22 cellular contexts compared by ENCODE assay signal in genomic region chr13:111328111-111328802, GRCh38. TPM values are rescaled to one million over a fixed set of nuclear protein-coding genes. Genes with fewer than 3 reads are reported as not detected.
DNase-seq lines count a peak whose midpoint lies in the region; ATAC-seq and TF ChIP-seq lines count a peak whose summit lies in the region.
"Had no signal": no experiment of that assay in that cellular context is flagged by ENCODE, and none has a peak within 500 bp of the region (broad histone marks: within the 10 kb centered on the region; RNA-seq: fewer than 3 reads in every experiment).

No MANE protein-coding gene starts in this region.

- H3K36me3 ChIP-seq in lung (ENCODE audit: control insufficient read depth in 2 of 2, insufficient read depth in 2 of 2, low read length in 2 of 2): no peaks in the 10 kb centered on the region
- no peaks in the 10 kb centered on the region for H3K36me3 ChIP-seq in psoas muscle (ENCODE audit: insufficient read depth in 1 of 2, low read depth in 1 of 2)
- H3K36me3 ChIP-seq: BLaER1 had no signal

- 86 to 88% methylated on average over 27 of the region's 27 CpGs for WGBS in lung, 2 donors
- 86 to 90% (median 87%) methylated on average over 27 of the region's 27 CpGs for WGBS in psoas muscle, 3 donors

- H3K4me3 ChIP-seq in lung (no peak overlapping the region), psoas muscle (no peak overlapping the region)
- H3K4me3 ChIP-seq: BLaER1 had no signal

- H3K36me3 Mint-ChIP-seq in activated CD4-positive, alpha-beta memory T cell treated with anti-CD3 and anti-CD28 coated beads, Interleukin-2, amount 10 ng/mL, durations not matched to agents 7 days and 5 days (ENCODE audit: low read depth): no peaks in the 10 kb centered on the region
- peaks cover 6% of the 10 kb centered on the region for H3K36me3 Mint-ChIP-seq in activated CD4-positive, alpha-beta memory T cell treated with anti-CD3 and anti-CD28 coated beads for 36 hours
- H3K36me3 Mint-ChIP-seq in activated CD8-positive, alpha-beta memory T cell treated with anti-CD3 and anti-CD28 coated beads, Interleukin-2, amount 10 ng/mL, durations not matched to agents 7 days and 5 days: no peaks in the 10 kb centered on the region
- H3K36me3 Mint-ChIP-seq in stimulated activated effector memory CD8-positive, alpha-beta T cell treated with anti-CD3 and anti-CD28 coated beads, Interleukin-12 subunit alpha, Interleukin-12 subunit beta, amount 100 ng/mL, for 72 hours: no peaks in the 10 kb centered on the region

- POLR2A ChIA-PET in activated CD4-positive, alpha-beta memory T cell treated with anti-CD3 and anti-CD28 coated beads, Interleukin-2, amount 10 ng/mL, durations not matched to agents 7 days and 5 days (lab: Charles Lee): no interaction called here
- POLR2A ChIA-PET in activated CD4-positive, alpha-beta memory T cell treated with anti-CD3 and anti-CD28 coated beads for 36 hours (lab: Charles Lee): no interaction called here

- peak; percentile 8 for DNase-seq in activated CD4-positive, alpha-beta memory T cell treated with anti-CD3 and anti-CD28 coated beads, Interleukin-2, amount 10 ng/mL, durations not matched to agents 7 days and 5 days
- DNase-seq in activated CD4-positive, alpha-beta memory T cell treated with anti-CD3 and anti-CD28 coated beads for 36 hours: no peak
- DNase-seq in activated CD8-positive, alpha-beta memory T cell treated with anti-CD3 and anti-CD28 coated beads, Interleukin-2, amount 10 ng/mL, durations not matched to agents 7 days and 5 days: peak; percentile 34
- peak; percentile 22 for DNase-seq in lung (ENCODE audit: low spot score)
- peak in 1 of 2 donors; percentile 29 for DNase-seq in stimulated activated effector memory CD8-positive, alpha-beta T cell treated with anti-CD3 and anti-CD28 coated beads, Interleukin-12 subunit alpha, Interleukin-12 subunit beta, amount 100 ng/mL, for 72 hours (ENCODE audit: low spot score in 2 of 2)
- no peak for DNase-seq in inferior parietal cortex (ENCODE audit: extremely low spot score)
- DNase-seq in psoas muscle: no peak
- DNase-seq: CD8-positive, alpha-beta memory T cell; DMS79 treated with DMSO at 0.1 percent for 48 hours; NCI-H1048; NCI-H1436 treated with DMSO at 0.1 percent for 48 hours; NCI-H2081 treated with DMSO at 0.1 percent for 48 hours; NCI-H345; NCI-H526; NK-92 treated with Interleukin-12 subunit alpha and Interleukin-12 subunit beta, amount 100 ng/mL, for 24 hours; SHP77 treated with DMSO at 0.1 percent for 48 hours had no signal

- H3K9me3 Mint-ChIP-seq in activated CD4-positive, alpha-beta memory T cell treated with anti-CD3 and anti-CD28 coated beads, Interleukin-2, amount 10 ng/mL, durations not matched to agents 7 days and 5 days: no peaks in the 10 kb centered on the region
- H3K9me3 Mint-ChIP-seq in activated CD4-positive, alpha-beta memory T cell treated with anti-CD3 and anti-CD28 coated beads for 36 hours: no peaks in the 10 kb centered on the region
- no peaks in the 10 kb centered on the region for H3K9me3 Mint-ChIP-seq in activated CD8-positive, alpha-beta memory T cell treated with anti-CD3 and anti-CD28 coated beads, Interleukin-2, amount 10 ng/mL, durations not matched to agents 7 days and 5 days (ENCODE audit: low read depth)
- H3K9me3 Mint-ChIP-seq in stimulated activated effector memory CD8-positive, alpha-beta T cell treated with anti-CD3 and anti-CD28 coated beads, Interleukin-12 subunit alpha, Interleukin-12 subunit beta, amount 100 ng/mL, for 72 hours: no peaks in the 10 kb centered on the region

- H3K27ac Mint-ChIP-seq in activated CD4-positive, alpha-beta memory T cell treated with anti-CD3 and anti-CD28 coated beads, Interleukin-2, amount 10 ng/mL, durations not matched to agents 7 days and 5 days: no peak overlapping the region
- H3K27ac Mint-ChIP-seq in activated CD4-positive, alpha-beta memory T cell treated with anti-CD3 and anti-CD28 coated beads for 36 hours: no peak overlapping the region
- no peak overlapping the region for H3K27ac Mint-ChIP-seq in activated CD8-positive, alpha-beta memory T cell treated with anti-CD3 and anti-CD28 coated beads, Interleukin-2, amount 10 ng/mL, durations not matched to agents 7 days and 5 days
- peak overlapping the region; percentile 38 for H3K27ac Mint-ChIP-seq in stimulated activated effector memory CD8-positive, alpha-beta T cell treated with anti-CD3 and anti-CD28 coated beads, Interleukin-12 subunit alpha, Interleukin-12 subunit beta, amount 100 ng/mL, for 72 hours

- H3K27me3 ChIP-seq in lung (ENCODE audit: control insufficient read depth, insufficient read depth) (no peaks in the 10 kb centered on the region), psoas muscle (ENCODE audit: insufficient read depth in 3 of 3, low read length in 2 of 3) (no peaks in the 10 kb centered on the region)
- H3K27me3 ChIP-seq: BLaER1 had no signal

- no peak overlapping the region for H3K4me3 Mint-ChIP-seq in activated CD4-positive, alpha-beta memory T cell treated with anti-CD3 and anti-CD28 coated beads, Interleukin-2, amount 10 ng/mL, durations not matched to agents 7 days and 5 days
- no peak overlapping the region for H3K4me3 Mint-ChIP-seq in activated CD4-positive, alpha-beta memory T cell treated with anti-CD3 and anti-CD28 coated beads for 36 hours
- H3K4me3 Mint-ChIP-seq in activated CD8-positive, alpha-beta memory T cell treated with anti-CD3 and anti-CD28 coated beads, Interleukin-2, amount 10 ng/mL, durations not matched to agents 7 days and 5 days: no peak overlapping the region
- H3K4me3 Mint-ChIP-seq in stimulated activated effector memory CD8-positive, alpha-beta T cell treated with anti-CD3 and anti-CD28 coated beads, Interleukin-12 subunit alpha, Interleukin-12 subunit beta, amount 100 ng/mL, for 72 hours: no peak overlapping the region
- H3K4me3 Mint-ChIP-seq: CD8-positive, alpha-beta memory T cell had no signal

- no peak for ATAC-seq in activated CD8-positive, alpha-beta memory T cell treated with anti-CD3 and anti-CD28 coated beads, Interleukin-2, amount 10 ng/mL, durations not matched to agents 7 days and 5 days
- no peak for ATAC-seq in lung (ENCODE audit: insufficient read depth, low FRiP score)
- ATAC-seq in stimulated activated effector memory CD8-positive, alpha-beta T cell treated with anti-CD3 and anti-CD28 coated beads, Interleukin-12 subunit alpha, Interleukin-12 subunit beta, amount 100 ng/mL, for 72 hours: no peak
- no peak for ATAC-seq in SK-N-SH treated with all-trans-retinoic acid at 6 μM for 48 hours
- ATAC-seq in psoas muscle: no peak

- intact Hi-C loops in activated CD4-positive, alpha-beta memory T cell treated with anti-CD3 and anti-CD28 coated beads for 36 hours (cut with micrococcal nuclease): no loop called here
- intact Hi-C loops in psoas muscle (cut with DNase I): no loop called here

- H3K9me3 ChIP-seq in lung (ENCODE audit: control insufficient read depth in 2 of 2, insufficient read depth in 1 of 2, low read length in 1 of 2) (peaks cover 0 to 2% of the 10 kb centered on the region in 2 donors), psoas muscle (no peaks in the 10 kb centered on the region)
- H3K9me3 ChIP-seq: BLaER1 had no signal

- no peak overlapping the region for H3K27ac ChIP-seq in lung (ENCODE audit: low read depth in 1 of 2, low read length in 1 of 2)
- H3K27ac ChIP-seq in psoas muscle: no peak overlapping the region
- H3K27ac ChIP-seq: BLaER1, KMS-11 had no signal

- no peaks in the 10 kb centered on the region for H3K27me3 Mint-ChIP-seq in activated CD4-positive, alpha-beta memory T cell treated with anti-CD3 and anti-CD28 coated beads, Interleukin-2, amount 10 ng/mL, durations not matched to agents 7 days and 5 days
- no peaks in the 10 kb centered on the region for H3K27me3 Mint-ChIP-seq in activated CD4-positive, alpha-beta memory T cell treated with anti-CD3 and anti-CD28 coated beads for 36 hours
- peaks cover 5% of the 10 kb centered on the region for H3K27me3 Mint-ChIP-seq in activated CD8-positive, alpha-beta memory T cell treated with anti-CD3 and anti-CD28 coated beads, Interleukin-2, amount 10 ng/mL, durations not matched to agents 7 days and 5 days
- H3K27me3 Mint-ChIP-seq: CD8-positive, alpha-beta memory T cell had no signal

- H3K4me1 Mint-ChIP-seq in activated CD4-positive, alpha-beta memory T cell treated with anti-CD3 and anti-CD28 coated beads, Interleukin-2, amount 10 ng/mL, durations not matched to agents 7 days and 5 days: peaks cover 9% of the 10 kb centered on the region
- peaks cover 6% of the 10 kb centered on the region for H3K4me1 Mint-ChIP-seq in activated CD4-positive, alpha-beta memory T cell treated with anti-CD3 and anti-CD28 coated beads for 36 hours (ENCODE audit: low read depth)
- peaks cover 12% of the 10 kb centered on the region for H3K4me1 Mint-ChIP-seq in activated CD8-positive, alpha-beta memory T cell treated with anti-CD3 and anti-CD28 coated beads, Interleukin-2, amount 10 ng/mL, durations not matched to agents 7 days and 5 days
- H3K4me1 Mint-ChIP-seq in stimulated activated effector memory CD8-positive, alpha-beta T cell treated with anti-CD3 and anti-CD28 coated beads, Interleukin-12 subunit alpha, Interleukin-12 subunit beta, amount 100 ng/mL, for 72 hours: peaks cover 14% of the 10 kb centered on the region

- CTCF ChIA-PET in activated CD4-positive, alpha-beta memory T cell treated with anti-CD3 and anti-CD28 coated beads, Interleukin-2, amount 10 ng/mL, durations not matched to agents 7 days and 5 days (lab: Charles Lee): no interaction called here
- CTCF ChIA-PET in activated CD4-positive, alpha-beta memory T cell treated with anti-CD3 and anti-CD28 coated beads for 36 hours (lab: Charles Lee): no interaction called here
- CTCF ChIA-PET in activated CD8-positive, alpha-beta memory T cell treated with anti-CD3 and anti-CD28 coated beads, Interleukin-2, amount 10 ng/mL, durations not matched to agents 7 days and 5 days (lab: Charles Lee): interaction anchor here (1.3 kb wide), 1 partner anchor 83 kb away, joined by 3 read pairs; no protein-coding TSS in a partner anchor

- H3K4me1 ChIP-seq in lung (ENCODE audit: control insufficient read depth in 2 of 2, insufficient read depth in 2 of 2, low read length in 2 of 2) (no peaks in the 10 kb centered on the region), psoas muscle (no peaks in the 10 kb centered on the region)

- TF ChIP-seq CTCF in lung (IDR thresholded peaks at IDR 0.05; ENCODE audit: control extremely low read depth, extremely low read depth) (no peak), psoas muscle (IDR thresholded peaks at IDR 0.05) (no peak)

RNA-seq across cellular contexts. Expression of gene TEX29, which starts 7.8 kb away (rescaled TPM):
- total RNA-seq in activated CD4-positive, alpha-beta memory T cell treated with anti-CD3 and anti-CD28 coated beads, Interleukin-2, amount 10 ng/mL, durations not matched to agents 7 days and 5 days: under 1 TPM; 0.73 to 0.93 TPM
- total RNA-seq in activated CD4-positive, alpha-beta memory T cell treated with anti-CD3 and anti-CD28 coated beads for 36 hours: under 1 TPM; 0.39 to 0.43 TPM
- under 1 TPM; 0.40 to 0.96 TPM for total RNA-seq in activated CD8-positive, alpha-beta memory T cell treated with anti-CD3 and anti-CD28 coated beads, Interleukin-2, amount 10 ng/mL, durations not matched to agents 7 days and 5 days
- total RNA-seq in lung (under 1 TPM in 1 of 2 donors, not detected in 1; 0.25 TPM), psoas muscle (1 to 10 TPM in 1 of 4 donors, under 1 TPM in 2, not detected in 1; 0.32 to 1.2 (median 0.64) TPM)
- polyA plus RNA-seq in lung (under 1 TPM; 0.19 to 0.79 TPM), psoas muscle (under 1 TPM in 2 of 3 donors, not detected in 1; 0.14 to 0.38 TPM)
- total RNA-seq: CD8-positive, alpha-beta memory T cell; H4; M059J; OCI-LY7 had no signal
- polyA plus RNA-seq: CD8-positive, alpha-beta memory T cell had no signal

Comparison
In these comparisons a context has a peak if more than half of its experiments do, and no peak if none do; other contexts are left out.
1. DNase-seq: peak in activated CD4-positive, alpha-beta memory T cell treated with anti-CD3 and anti-CD28 coated beads, Interleukin-2, amount 10 ng/mL, durations not matched to agents 7 days and 5 days (single experiment), activated CD8-positive, alpha-beta memory T cell treated with anti-CD3 and anti-CD28 coated beads, Interleukin-2, amount 10 ng/mL, durations not matched to agents 7 days and 5 days (single experiment) and lung (single experiment); none in activated CD4-positive, alpha-beta memory T cell treated with anti-CD3 and anti-CD28 coated beads for 36 hours (single experiment), inferior parietal cortex (single experiment) and psoas muscle (0 of 2).